26 cellular contexts compared by ENCODE assay signal in the genomic region with DNA sequence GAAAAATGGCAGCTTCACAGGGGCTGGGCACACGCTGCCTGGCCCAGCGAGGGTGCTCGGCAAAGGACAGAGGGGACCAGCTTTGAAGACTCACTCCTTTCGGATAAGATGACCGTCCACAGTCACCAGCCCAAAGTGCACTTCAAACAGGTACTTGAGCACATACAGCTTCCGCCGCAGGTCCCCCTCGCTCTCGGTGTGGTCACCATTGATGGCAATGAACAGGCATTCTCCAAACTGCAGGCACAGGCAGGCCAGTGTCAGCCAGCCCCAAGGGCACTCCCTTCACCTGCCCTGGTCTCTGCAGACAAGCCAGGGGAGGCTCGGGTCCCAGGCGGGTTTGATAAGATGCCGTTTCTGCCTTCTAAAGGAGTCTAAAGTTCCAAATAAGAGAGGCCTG. TPM values are rescaled to one million over a fixed set of nuclear protein-coding genes. Genes with fewer than 3 reads are reported as not detected.
DNase-seq lines count a peak whose midpoint lies in the region; ATAC-seq, FAIRE-seq and TF ChIP-seq lines count a peak whose summit lies in the region.
"Had no signal": no experiment of that assay in that cellular context is flagged by ENCODE, and none has a peak within 500 bp of the region (broad histone marks: within the 10 kb centered on the region; RNA-seq: fewer than 3 reads in every experiment).

No MANE protein-coding gene starts in this region.

- no peaks in the 10 kb centered on the region for H3K4me1 Mint-ChIP-seq in nephron progenitor cell
- H3K4me1 Mint-ChIP-seq in stimulated activated effector memory CD8-positive, alpha-beta T cell treated with anti-CD3 and anti-CD28 coated beads, Interleukin-12 subunit alpha, Interleukin-12 subunit beta, amount 100 ng/mL, for 72 hours, result peaks cover 11% of the 10 kb centered on the region
- peaks cover 1 to 14% (median 7%) of the 10 kb centered on the region in 7 donors for H3K4me1 Mint-ChIP-seq in naive thymus-derived CD4-positive, alpha-beta T cell

- no peaks in the 10 kb centered on the region for H4K20me1 ChIP-seq in endothelial cell of umbilical vein (replicated peaks; ENCODE audit: control insufficient read depth, extremely low read depth, insufficient read depth, low read length)

- no peak for TF ChIP-seq CTCF in endothelial cell of umbilical vein (IDR thresholded peaks at IDR 0.05; ENCODE audit: extremely low read depth in 1 of 2, insufficient read depth in 1 of 2, low read depth in 1 of 2, low read length in 2 of 2)
- TF ChIP-seq CTCF in nephron progenitor cell (IDR thresholded peaks at IDR 0.05), result no peak

- dilution Hi-C loops in endothelial cell of umbilical vein (cut with MboI; ENCODE audit: extremely low pct_ligation_motif_present, low sequenced_read_pairs), result no loop called here

- no peak for ATAC-seq in stimulated activated effector memory CD8-positive, alpha-beta T cell treated with anti-CD3 and anti-CD28 coated beads, Interleukin-12 subunit alpha, Interleukin-12 subunit beta, amount 100 ng/mL, for 72 hours
- no peak for ATAC-seq in naive thymus-derived CD4-positive, alpha-beta T cell
- ATAC-seq: A549, GM23338 had no signal

- peaks cover 13% of the 10 kb centered on the region for H3K4me1 ChIP-seq in endothelial cell of umbilical vein (ENCODE audit: control insufficient read depth, extremely low read depth, insufficient read depth, low read length)
- H3K4me1 ChIP-seq in naive thymus-derived CD4-positive, alpha-beta T cell (ENCODE audit: control insufficient read depth in 2 of 2, insufficient read depth in 2 of 2, low read length in 2 of 2), result no peaks in the 10 kb centered on the region
- H3K4me1 ChIP-seq: A549, BE2C, HAP-1 had no signal

- peak overlapping the region; percentile 33 for H3K27ac Mint-ChIP-seq in nephron progenitor cell
- peak overlapping the region; percentile 60 for H3K27ac Mint-ChIP-seq in stimulated activated effector memory CD8-positive, alpha-beta T cell treated with anti-CD3 and anti-CD28 coated beads, Interleukin-12 subunit alpha, Interleukin-12 subunit beta, amount 100 ng/mL, for 72 hours
- peak overlapping the region in 1 of 9 donors; percentile 54 for H3K27ac Mint-ChIP-seq in naive thymus-derived CD4-positive, alpha-beta T cell
- H3K27ac Mint-ChIP-seq: CD4-positive, alpha-beta T cell; GM23338; HFFc6 had no signal

- CTCF ChIA-PET in endothelial cell of umbilical vein (lab: Charles Lee), result interaction anchor here (1.3 to 3.7 kb wide), 3 partner anchors 10 to 812 kb away, joined by 3 to 25 read pairs (median 19); no protein-coding TSS in a partner anchor
- CTCF ChIA-PET in naive thymus-derived CD4-positive, alpha-beta T cell (lab: Charles Lee), result interaction anchor here (0.9 to 3.6 kb wide), 2 partner anchors 10 to 33 kb away, joined by 3 to 22 read pairs; no protein-coding TSS in a partner anchor

- H2AFZ ChIP-seq in endothelial cell of umbilical vein (ENCODE audit: low read depth, low read length), result no peak overlapping the region
- H2AFZ ChIP-seq: GM23338 had no signal

- POLR2A ChIA-PET in endothelial cell of umbilical vein (lab: Charles Lee), result no interaction called here
- POLR2A ChIA-PET in naive thymus-derived CD4-positive, alpha-beta T cell (lab: Charles Lee), result no interaction called here

- no peaks in the 10 kb centered on the region for H3K9me3 ChIP-seq in endothelial cell of umbilical vein (replicated peaks; ENCODE audit: control insufficient read depth, insufficient read depth, low read length)
- no peaks in the 10 kb centered on the region for H3K9me3 ChIP-seq in naive thymus-derived CD4-positive, alpha-beta T cell (ENCODE audit: control insufficient read depth in 2 of 3, low read length in 3 of 3)
- H3K9me3 ChIP-seq: BE2C, HAP-1 had no signal

- no peak for FAIRE-seq in endothelial cell of umbilical vein (lab: Jason Lieb, UNC)
- FAIRE-seq: A549, GM12892 had no signal

- H3K4me3 ChIP-seq in H7 (ENCODE audit: insufficient read depth, low read depth, low read length) (no peak overlapping the region), endothelial cell of umbilical vein (replicated peaks in 1 of 3; ENCODE audit: insufficient read depth in 1 of 3, low read depth in 1 of 3, low read length in 3 of 3) (no peak overlapping the region)
- no peak overlapping the region for H3K4me3 ChIP-seq in naive thymus-derived CD4-positive, alpha-beta T cell (ENCODE audit: low read length)
- H3K4me3 ChIP-seq: A549; BLaER1 treated with 17β-estradiol and CSF1 and Interleukin-3, amounts not matched to agents 10 nM and 100 nM; GM23338; HAP-1 had no signal

- TF ChIP-seq POLR2A in endothelial cell of umbilical vein (IDR thresholded peaks at IDR 0.05; ENCODE audit: low read depth, low read length), result no peak

- DNase-seq in H7, result peak; percentile 5
- DNase-seq in endothelial cell of umbilical vein (ENCODE audit: low read depth, low spot score), result no peak
- no peak for DNase-seq in nephron progenitor cell
- DNase-seq in stimulated activated effector memory CD8-positive, alpha-beta T cell treated with anti-CD3 and anti-CD28 coated beads, Interleukin-12 subunit alpha, Interleukin-12 subunit beta, amount 100 ng/mL, for 72 hours (ENCODE audit: low spot score in 2 of 2), result peak in 1 of 2 donors; percentile 37
- no peak for DNase-seq in naive thymus-derived CD4-positive, alpha-beta T cell
- no peak for DNase-seq in kidney tubule cell (ENCODE audit: low spot score)
- DNase-seq in COR-L47 (lab: John Stamatoyannopoulos, UW), result no peak
- DNase-seq in NCI-H1417 treated with DMSO at 0.1 percent for 48 hours (lab: John Stamatoyannopoulos, UW), result no peak
- DNase-seq: 8988T; ACHN; AML-193; BE2C; Calu3; CD4-positive, alpha-beta T cell; CD8-positive, alpha-beta memory T cell; DMS53; DMS79 treated with DMSO at 0.1 percent for 48 hours; GF-D8; HFFc6 had no signal

- H3K4me3 Mint-ChIP-seq in nephron progenitor cell, result no peak overlapping the region
- H3K4me3 Mint-ChIP-seq in stimulated activated effector memory CD8-positive, alpha-beta T cell treated with anti-CD3 and anti-CD28 coated beads, Interleukin-12 subunit alpha, Interleukin-12 subunit beta, amount 100 ng/mL, for 72 hours, result no peak overlapping the region
- no peak overlapping the region for H3K4me3 Mint-ChIP-seq in naive thymus-derived CD4-positive, alpha-beta T cell
- H3K4me3 Mint-ChIP-seq: CD14-positive monocyte; CD4-positive, alpha-beta T cell; CD8-positive, alpha-beta memory T cell; GM23338; HFFc6 had no signal

- no peak overlapping the region for H3K4me2 ChIP-seq in endothelial cell of umbilical vein (ENCODE audit: insufficient read depth, low read length)
- H3K4me2 ChIP-seq: A549; BLaER1 treated with 17β-estradiol and CSF1 and Interleukin-3, amounts not matched to agents 10 nM and 100 nM; GM23338 had no signal

- peak overlapping the region; percentile 38 for H3K9ac ChIP-seq in endothelial cell of umbilical vein (replicated peaks; ENCODE audit: extremely low read depth, insufficient read depth, low read length)
- H3K9ac ChIP-seq: BLaER1 treated with 17β-estradiol and CSF1 and Interleukin-3, amounts not matched to agents 10 nM and 100 nM had no signal

- intact Hi-C loops in endothelial cell of umbilical vein (cut with micrococcal nuclease), result no loop called here
- intact Hi-C loops in naive thymus-derived CD4-positive, alpha-beta T cell (cut with micrococcal nuclease), result no loop called here

- H3K79me2 ChIP-seq in endothelial cell of umbilical vein (ENCODE audit: control insufficient read depth, insufficient read depth, low read length), result no peaks in the 10 kb centered on the region

- H3K27me3 ChIP-seq in H7 (ENCODE audit: control insufficient read depth, insufficient read depth, low read length) (no peaks in the 10 kb centered on the region), endothelial cell of umbilical vein (ENCODE audit: control insufficient read depth in 2 of 2, insufficient read depth in 2 of 2, low read length in 2 of 2) (no peaks in the 10 kb centered on the region)
- no peaks in the 10 kb centered on the region for H3K27me3 ChIP-seq in naive thymus-derived CD4-positive, alpha-beta T cell (ENCODE audit: control insufficient read depth in 2 of 2, insufficient read depth in 2 of 2, low read length in 2 of 2)
- H3K27me3 ChIP-seq: BLaER1 treated with 17β-estradiol and CSF1 and Interleukin-3, amounts not matched to agents 10 nM and 100 nM had no signal

- H3K27ac ChIP-seq in endothelial cell of umbilical vein (ENCODE audit: insufficient read depth, low read depth, low read length), result peak overlapping the region; percentile 74
- H3K27ac ChIP-seq in naive thymus-derived CD4-positive, alpha-beta T cell (ENCODE audit: low read depth, low read length), result no peak overlapping the region
- H3K27ac ChIP-seq: A549; BLaER1 treated with 17β-estradiol and CSF1 and Interleukin-3, amounts not matched to agents 10 nM and 100 nM had no signal

- H3K9me3 Mint-ChIP-seq in nephron progenitor cell, result peaks cover 35% of the 10 kb centered on the region
- peaks cover 4% of the 10 kb centered on the region for H3K9me3 Mint-ChIP-seq in stimulated activated effector memory CD8-positive, alpha-beta T cell treated with anti-CD3 and anti-CD28 coated beads, Interleukin-12 subunit alpha, Interleukin-12 subunit beta, amount 100 ng/mL, for 72 hours
- peaks cover 0 to 12% (median 3%) of the 10 kb centered on the region in 11 donors for H3K9me3 Mint-ChIP-seq in naive thymus-derived CD4-positive, alpha-beta T cell

- H3K27me3 Mint-ChIP-seq in nephron progenitor cell (ENCODE audit: low read depth, poor library complexity), result peaks cover 1% of the 10 kb centered on the region
- H3K27me3 Mint-ChIP-seq in naive thymus-derived CD4-positive, alpha-beta T cell, result no peaks in the 10 kb centered on the region
- H3K27me3 Mint-ChIP-seq: CD4-positive, alpha-beta T cell; CD8-positive, alpha-beta memory T cell had no signal

- H3K36me3 ChIP-seq in H7 (replicated peaks; ENCODE audit: control insufficient read depth, insufficient read depth, low read length) (peaks cover 8% of the 10 kb centered on the region), endothelial cell of umbilical vein (ENCODE audit: control insufficient read depth in 2 of 2, extremely low read depth in 1 of 2, insufficient read depth in 2 of 2, low read length in 2 of 2) (peaks cover 21 to 30% of the 10 kb centered on the region in 2 experiments)
- H3K36me3 ChIP-seq in naive thymus-derived CD4-positive, alpha-beta T cell (ENCODE audit: control insufficient read depth in 2 of 3, insufficient read depth in 3 of 3, low read length in 3 of 3), result peaks cover 22 to 67% (median 27%) of the 10 kb centered on the region in 3 experiments
- H3K36me3 ChIP-seq: BE2C had no signal

- no peaks in the 10 kb centered on the region for H3K9me1 ChIP-seq in endothelial cell of umbilical vein (replicated peaks; ENCODE audit: control insufficient read depth, extremely low read depth, insufficient read depth, low read length)

- H3K36me3 Mint-ChIP-seq in nephron progenitor cell (ENCODE audit: low read depth), result peaks cover 95% of the 10 kb centered on the region
- H3K36me3 Mint-ChIP-seq in stimulated activated effector memory CD8-positive, alpha-beta T cell treated with anti-CD3 and anti-CD28 coated beads, Interleukin-12 subunit alpha, Interleukin-12 subunit beta, amount 100 ng/mL, for 72 hours, result peaks cover 95% of the 10 kb centered on the region
- peaks cover 26 to 85% (median 65%) of the 10 kb centered on the region in 5 donors for H3K36me3 Mint-ChIP-seq in naive thymus-derived CD4-positive, alpha-beta T cell

- BruUV-seq in endothelial cell of umbilical vein (replicated peaks; lab: Mats Ljungman, UMichigan), result no TSS peak

RNA-seq across cellular contexts. Expression of a gene that starts 11.6 kb away (rescaled TPM):
- total RNA-seq in H7 (2014; rRNA removed; shearing (Covaris generic)), result 36.1 and 38.0 TPM in 2 replicates
- total RNA-seq in endothelial cell of umbilical vein, result 60.7 and 67.1 TPM in 2 replicates
- 67.5 and 81.3 TPM in 2 replicates for polyA plus RNA-seq in endothelial cell of umbilical vein
- polyA plus RNA-seq in endothelial cell of umbilical vein (2011; cell fraction: cytosol; rRNA removed), result 50.2 and 60.3 TPM in 2 replicates
- 161 and 206 TPM in 2 replicates for polyA plus RNA-seq in endothelial cell of umbilical vein (2011; cell fraction: nucleus; rRNA removed)
- 51.9 and 57.0 TPM in 2 replicates for polyA plus RNA-seq in endothelial cell of umbilical vein (2012)
- polyA minus RNA-seq in endothelial cell of umbilical vein, result 74.0 and 76.0 TPM in 2 replicates
- polyA minus RNA-seq in endothelial cell of umbilical vein (2011; cell fraction: cytosol; rRNA and poly(A)+ RNA removed), result 15.3 TPM
- 57.5 and 66.8 TPM in 2 replicates for polyA minus RNA-seq in endothelial cell of umbilical vein (2011; cell fraction: nucleus; rRNA and poly(A)+ RNA removed)
- 100 to 1,000 TPM in 2 of 5 experiments, 10 to 100 TPM in 3; 68.5 to 107 (median 90.9) TPM for total RNA-seq in naive thymus-derived CD4-positive, alpha-beta T cell
- polyA plus RNA-seq in naive thymus-derived CD4-positive, alpha-beta T cell, result 10 to 100 TPM; 54.3 to 70.8 TPM

RNA-seq across cellular contexts. Expression of a gene that starts 20.2 kb away (rescaled TPM):
- 9.5 and 10.6 TPM in 2 replicates for total RNA-seq in H7 (2014; rRNA removed; shearing (Covaris generic))
- 7.0 TPM in 2 replicates for total RNA-seq in endothelial cell of umbilical vein
- polyA plus RNA-seq in endothelial cell of umbilical vein, result 11.8 and 13.7 TPM in 2 replicates
- 6.6 and 6.9 TPM in 2 replicates for polyA plus RNA-seq in endothelial cell of umbilical vein (2011; cell fraction: cytosol; rRNA removed)
- 63.3 and 69.4 TPM in 2 replicates for polyA plus RNA-seq in endothelial cell of umbilical vein (2011; cell fraction: nucleus; rRNA removed)
- 4.3 and 7.6 TPM in 2 replicates for polyA plus RNA-seq in endothelial cell of umbilical vein (2012)
- polyA minus RNA-seq in endothelial cell of umbilical vein, result 3.7 and 4.3 TPM in 2 replicates
- 2.3 TPM for polyA minus RNA-seq in endothelial cell of umbilical vein (2011; cell fraction: cytosol; rRNA and poly(A)+ RNA removed)
- 7.3 and 8.6 TPM in 2 replicates for polyA minus RNA-seq in endothelial cell of umbilical vein (2011; cell fraction: nucleus; rRNA and poly(A)+ RNA removed)
- 10 to 100 TPM; 11.9 to 37.1 (median 26.9) TPM for total RNA-seq in naive thymus-derived CD4-positive, alpha-beta T cell
- 1 to 10 TPM; 5.6 TPM for polyA plus RNA-seq in naive thymus-derived CD4-positive, alpha-beta T cell
- total RNA-seq: G401 had no signal
